2 cellular contexts compared by ENCODE assay signal in the genomic region with DNA sequence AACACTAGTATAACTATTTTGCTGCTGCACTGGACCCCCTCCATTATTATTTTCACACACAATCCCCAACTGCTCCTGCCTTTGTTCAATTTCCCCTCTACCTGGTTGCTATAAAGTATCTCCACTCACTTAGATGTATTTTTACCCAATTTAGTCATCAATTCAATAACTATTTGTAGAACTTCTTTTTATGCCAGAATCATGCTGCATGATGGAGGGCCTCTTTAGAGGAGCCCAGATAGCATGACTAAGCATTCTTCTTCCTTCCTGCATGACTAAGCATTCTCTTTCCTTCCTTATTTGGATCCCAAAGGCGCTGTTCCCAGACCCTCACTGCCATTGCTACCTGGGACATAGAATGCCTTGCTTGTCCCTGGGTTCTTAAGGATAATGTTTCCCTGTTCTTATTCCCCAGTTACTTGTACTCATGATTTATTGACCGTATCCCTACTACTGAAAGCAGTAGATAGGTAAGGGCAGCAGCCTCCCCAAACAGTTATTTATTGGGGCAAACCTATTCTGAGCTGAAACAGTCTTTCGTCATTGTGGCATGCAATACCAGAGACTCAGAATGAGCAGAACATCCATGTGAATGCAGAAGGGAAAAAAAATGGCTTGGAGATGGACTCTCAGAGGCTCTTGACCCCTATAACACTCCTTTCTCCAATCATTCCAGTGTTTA.
TF ChIP-seq lines count a peak whose summit lies in the region.

No MANE protein-coding gene starts in this region.

TF ChIP-seq in A549, 52 proteins besides CTCF, POLR2A, EP300 and RAD21 (continued from another document):
- TF ChIP-seq, protein P1, sequence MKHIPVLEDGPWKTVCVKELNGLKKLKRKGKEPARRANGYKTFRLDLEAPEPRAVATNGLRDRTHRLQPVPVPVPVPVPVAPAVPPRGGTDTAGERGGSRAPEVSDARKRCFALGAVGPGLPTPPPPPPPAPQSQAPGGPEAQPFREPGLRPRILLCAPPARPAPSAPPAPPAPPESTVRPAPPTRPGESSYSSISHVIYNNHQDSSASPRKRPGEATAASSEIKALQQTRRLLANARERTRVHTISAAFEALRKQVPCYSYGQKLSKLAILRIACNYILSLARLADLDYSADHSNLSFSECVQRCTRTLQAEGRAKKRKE (CRISPR knock-in tag; IDR thresholded peaks at IDR 0.05; ENCODE audit: low read depth), result peak; percentile 69; the same call in 1 of the 2 replicates
- peak; percentile 96 for TF ChIP-seq NFE2L2 (conservative IDR thresholded peaks at IDR 0.05; ENCODE audit: low read length)
TF ChIP-seq in A549: peak in this region for 7.

TF ChIP-seq in K562, 482 proteins besides CTCF, POLR2A, EP300 and RAD21 (continued from another document and continues in another):
- TF ChIP-seq, protein P2, sequence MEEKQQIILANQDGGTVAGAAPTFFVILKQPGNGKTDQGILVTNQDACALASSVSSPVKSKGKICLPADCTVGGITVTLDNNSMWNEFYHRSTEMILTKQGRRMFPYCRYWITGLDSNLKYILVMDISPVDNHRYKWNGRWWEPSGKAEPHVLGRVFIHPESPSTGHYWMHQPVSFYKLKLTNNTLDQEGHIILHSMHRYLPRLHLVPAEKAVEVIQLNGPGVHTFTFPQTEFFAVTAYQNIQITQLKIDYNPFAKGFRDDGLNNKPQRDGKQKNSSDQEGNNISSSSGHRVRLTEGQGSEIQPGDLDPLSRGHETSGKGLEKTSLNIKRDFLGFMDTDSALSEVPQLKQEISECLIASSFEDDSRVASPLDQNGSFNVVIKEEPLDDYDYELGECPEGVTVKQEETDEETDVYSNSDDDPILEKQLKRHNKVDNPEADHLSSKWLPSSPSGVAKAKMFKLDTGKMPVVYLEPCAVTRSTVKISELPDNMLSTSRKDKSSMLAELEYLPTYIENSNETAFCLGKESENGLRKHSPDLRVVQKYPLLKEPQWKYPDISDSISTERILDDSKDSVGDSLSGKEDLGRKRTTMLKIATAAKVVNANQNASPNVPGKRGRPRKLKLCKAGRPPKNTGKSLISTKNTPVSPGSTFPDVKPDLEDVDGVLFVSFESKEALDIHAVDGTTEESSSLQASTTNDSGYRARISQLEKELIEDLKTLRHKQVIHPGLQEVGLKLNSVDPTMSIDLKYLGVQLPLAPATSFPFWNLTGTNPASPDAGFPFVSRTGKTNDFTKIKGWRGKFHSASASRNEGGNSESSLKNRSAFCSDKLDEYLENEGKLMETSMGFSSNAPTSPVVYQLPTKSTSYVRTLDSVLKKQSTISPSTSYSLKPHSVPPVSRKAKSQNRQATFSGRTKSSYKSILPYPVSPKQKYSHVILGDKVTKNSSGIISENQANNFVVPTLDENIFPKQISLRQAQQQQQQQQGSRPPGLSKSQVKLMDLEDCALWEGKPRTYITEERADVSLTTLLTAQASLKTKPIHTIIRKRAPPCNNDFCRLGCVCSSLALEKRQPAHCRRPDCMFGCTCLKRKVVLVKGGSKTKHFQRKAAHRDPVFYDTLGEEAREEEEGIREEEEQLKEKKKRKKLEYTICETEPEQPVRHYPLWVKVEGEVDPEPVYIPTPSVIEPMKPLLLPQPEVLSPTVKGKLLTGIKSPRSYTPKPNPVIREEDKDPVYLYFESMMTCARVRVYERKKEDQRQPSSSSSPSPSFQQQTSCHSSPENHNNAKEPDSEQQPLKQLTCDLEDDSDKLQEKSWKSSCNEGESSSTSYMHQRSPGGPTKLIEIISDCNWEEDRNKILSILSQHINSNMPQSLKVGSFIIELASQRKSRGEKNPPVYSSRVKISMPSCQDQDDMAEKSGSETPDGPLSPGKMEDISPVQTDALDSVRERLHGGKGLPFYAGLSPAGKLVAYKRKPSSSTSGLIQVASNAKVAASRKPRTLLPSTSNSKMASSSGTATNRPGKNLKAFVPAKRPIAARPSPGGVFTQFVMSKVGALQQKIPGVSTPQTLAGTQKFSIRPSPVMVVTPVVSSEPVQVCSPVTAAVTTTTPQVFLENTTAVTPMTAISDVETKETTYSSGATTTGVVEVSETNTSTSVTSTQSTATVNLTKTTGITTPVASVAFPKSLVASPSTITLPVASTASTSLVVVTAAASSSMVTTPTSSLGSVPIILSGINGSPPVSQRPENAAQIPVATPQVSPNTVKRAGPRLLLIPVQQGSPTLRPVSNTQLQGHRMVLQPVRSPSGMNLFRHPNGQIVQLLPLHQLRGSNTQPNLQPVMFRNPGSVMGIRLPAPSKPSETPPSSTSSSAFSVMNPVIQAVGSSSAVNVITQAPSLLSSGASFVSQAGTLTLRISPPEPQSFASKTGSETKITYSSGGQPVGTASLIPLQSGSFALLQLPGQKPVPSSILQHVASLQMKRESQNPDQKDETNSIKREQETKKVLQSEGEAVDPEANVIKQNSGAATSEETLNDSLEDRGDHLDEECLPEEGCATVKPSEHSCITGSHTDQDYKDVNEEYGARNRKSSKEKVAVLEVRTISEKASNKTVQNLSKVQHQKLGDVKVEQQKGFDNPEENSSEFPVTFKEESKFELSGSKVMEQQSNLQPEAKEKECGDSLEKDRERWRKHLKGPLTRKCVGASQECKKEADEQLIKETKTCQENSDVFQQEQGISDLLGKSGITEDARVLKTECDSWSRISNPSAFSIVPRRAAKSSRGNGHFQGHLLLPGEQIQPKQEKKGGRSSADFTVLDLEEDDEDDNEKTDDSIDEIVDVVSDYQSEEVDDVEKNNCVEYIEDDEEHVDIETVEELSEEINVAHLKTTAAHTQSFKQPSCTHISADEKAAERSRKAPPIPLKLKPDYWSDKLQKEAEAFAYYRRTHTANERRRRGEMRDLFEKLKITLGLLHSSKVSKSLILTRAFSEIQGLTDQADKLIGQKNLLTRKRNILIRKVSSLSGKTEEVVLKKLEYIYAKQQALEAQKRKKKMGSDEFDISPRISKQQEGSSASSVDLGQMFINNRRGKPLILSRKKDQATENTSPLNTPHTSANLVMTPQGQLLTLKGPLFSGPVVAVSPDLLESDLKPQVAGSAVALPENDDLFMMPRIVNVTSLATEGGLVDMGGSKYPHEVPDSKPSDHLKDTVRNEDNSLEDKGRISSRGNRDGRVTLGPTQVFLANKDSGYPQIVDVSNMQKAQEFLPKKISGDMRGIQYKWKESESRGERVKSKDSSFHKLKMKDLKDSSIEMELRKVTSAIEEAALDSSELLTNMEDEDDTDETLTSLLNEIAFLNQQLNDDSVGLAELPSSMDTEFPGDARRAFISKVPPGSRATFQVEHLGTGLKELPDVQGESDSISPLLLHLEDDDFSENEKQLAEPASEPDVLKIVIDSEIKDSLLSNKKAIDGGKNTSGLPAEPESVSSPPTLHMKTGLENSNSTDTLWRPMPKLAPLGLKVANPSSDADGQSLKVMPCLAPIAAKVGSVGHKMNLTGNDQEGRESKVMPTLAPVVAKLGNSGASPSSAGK (IDR thresholded peaks at IDR 0.05), result peak; percentile 33; the same call in 1 of the 2 replicates
- TF ChIP-seq, protein P3, sequence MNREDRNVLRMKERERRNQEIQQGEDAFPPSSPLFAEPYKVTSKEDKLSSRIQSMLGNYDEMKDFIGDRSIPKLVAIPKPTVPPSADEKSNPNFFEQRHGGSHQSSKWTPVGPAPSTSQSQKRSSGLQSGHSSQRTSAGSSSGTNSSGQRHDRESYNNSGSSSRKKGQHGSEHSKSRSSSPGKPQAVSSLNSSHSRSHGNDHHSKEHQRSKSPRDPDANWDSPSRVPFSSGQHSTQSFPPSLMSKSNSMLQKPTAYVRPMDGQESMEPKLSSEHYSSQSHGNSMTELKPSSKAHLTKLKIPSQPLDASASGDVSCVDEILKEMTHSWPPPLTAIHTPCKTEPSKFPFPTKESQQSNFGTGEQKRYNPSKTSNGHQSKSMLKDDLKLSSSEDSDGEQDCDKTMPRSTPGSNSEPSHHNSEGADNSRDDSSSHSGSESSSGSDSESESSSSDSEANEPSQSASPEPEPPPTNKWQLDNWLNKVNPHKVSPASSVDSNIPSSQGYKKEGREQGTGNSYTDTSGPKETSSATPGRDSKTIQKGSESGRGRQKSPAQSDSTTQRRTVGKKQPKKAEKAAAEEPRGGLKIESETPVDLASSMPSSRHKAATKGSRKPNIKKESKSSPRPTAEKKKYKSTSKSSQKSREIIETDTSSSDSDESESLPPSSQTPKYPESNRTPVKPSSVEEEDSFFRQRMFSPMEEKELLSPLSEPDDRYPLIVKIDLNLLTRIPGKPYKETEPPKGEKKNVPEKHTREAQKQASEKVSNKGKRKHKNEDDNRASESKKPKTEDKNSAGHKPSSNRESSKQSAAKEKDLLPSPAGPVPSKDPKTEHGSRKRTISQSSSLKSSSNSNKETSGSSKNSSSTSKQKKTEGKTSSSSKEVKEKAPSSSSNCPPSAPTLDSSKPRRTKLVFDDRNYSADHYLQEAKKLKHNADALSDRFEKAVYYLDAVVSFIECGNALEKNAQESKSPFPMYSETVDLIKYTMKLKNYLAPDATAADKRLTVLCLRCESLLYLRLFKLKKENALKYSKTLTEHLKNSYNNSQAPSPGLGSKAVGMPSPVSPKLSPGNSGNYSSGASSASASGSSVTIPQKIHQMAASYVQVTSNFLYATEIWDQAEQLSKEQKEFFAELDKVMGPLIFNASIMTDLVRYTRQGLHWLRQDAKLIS (CRISPR knock-in tag; IDR thresholded peaks at IDR 0.05), result no peak
- TF ChIP-seq, protein P4, sequence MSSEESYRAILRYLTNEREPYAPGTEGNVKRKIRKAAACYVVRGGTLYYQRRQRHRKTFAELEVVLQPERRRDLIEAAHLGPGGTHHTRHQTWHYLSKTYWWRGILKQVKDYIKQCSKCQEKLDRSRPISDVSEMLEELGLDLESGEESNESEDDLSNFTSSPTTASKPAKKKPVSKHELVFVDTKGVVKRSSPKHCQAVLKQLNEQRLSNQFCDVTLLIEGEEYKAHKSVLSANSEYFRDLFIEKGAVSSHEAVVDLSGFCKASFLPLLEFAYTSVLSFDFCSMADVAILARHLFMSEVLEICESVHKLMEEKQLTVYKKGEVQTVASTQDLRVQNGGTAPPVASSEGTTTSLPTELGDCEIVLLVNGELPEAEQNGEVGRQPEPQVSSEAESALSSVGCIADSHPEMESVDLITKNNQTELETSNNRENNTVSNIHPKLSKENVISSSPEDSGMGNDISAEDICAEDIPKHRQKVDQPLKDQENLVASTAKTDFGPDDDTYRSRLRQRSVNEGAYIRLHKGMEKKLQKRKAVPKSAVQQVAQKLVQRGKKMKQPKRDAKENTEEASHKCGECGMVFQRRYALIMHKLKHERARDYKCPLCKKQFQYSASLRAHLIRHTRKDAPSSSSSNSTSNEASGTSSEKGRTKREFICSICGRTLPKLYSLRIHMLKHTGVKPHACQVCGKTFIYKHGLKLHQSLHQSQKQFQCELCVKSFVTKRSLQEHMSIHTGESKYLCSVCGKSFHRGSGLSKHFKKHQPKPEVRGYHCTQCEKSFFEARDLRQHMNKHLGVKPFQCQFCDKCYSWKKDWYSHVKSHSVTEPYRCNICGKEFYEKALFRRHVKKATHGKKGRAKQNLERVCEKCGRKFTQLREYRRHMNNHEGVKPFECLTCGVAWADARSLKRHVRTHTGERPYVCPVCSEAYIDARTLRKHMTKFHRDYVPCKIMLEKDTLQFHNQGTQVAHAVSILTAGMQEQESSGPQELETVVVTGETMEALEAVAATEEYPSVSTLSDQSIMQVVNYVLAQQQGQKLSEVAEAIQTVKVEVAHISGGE (CRISPR knock-in tag; IDR thresholded peaks at IDR 0.05), result peak in 1 of 3 experiments; percentile 38; a peak in 1 of 6 replicates
- TF ChIP-seq ARID1B (IDR thresholded peaks at IDR 0.05) (peak; percentile 54), ZNF766 (CRISPR knock-in tag; conservative IDR thresholded peaks at IDR 0.05) (peak; percentile 67), ATF1 (CRISPR knock-in tag; IDR thresholded peaks at IDR 0.05) (no peak), ATF1 (tag; IDR thresholded peaks at IDR 0.05) (peak; percentile 24; the same call in 1 of the 2 replicates), IRF2 (CRISPR knock-in tag; IDR thresholded peaks at IDR 0.05) (no peak), NFRKB (IDR thresholded peaks at IDR 0.05; ENCODE audit: low read depth) (no peak), NCOA6 (IDR thresholded peaks at IDR 0.05) (no peak), ZFP1 (CRISPR knock-in tag; IDR thresholded peaks at IDR 0.05) (no peak), ZNF263 (CRISPR knock-in tag; IDR thresholded peaks at IDR 0.05; ENCODE audit: borderline replicate concordance) (no peak), ZNF239 (CRISPR knock-in tag; IDR thresholded peaks at IDR 0.05) (no peak), ZNF133 (CRISPR knock-in tag; IDR thresholded peaks at IDR 0.05) (no peak), MECOM (CRISPR knock-in tag; IDR thresholded peaks at IDR 0.05) (no peak), NCOA1 (IDR thresholded peaks at IDR 0.05; ENCODE audit: low read depth) (no peak), HLTF (IDR thresholded peaks at IDR 0.05) (no peak), TCFL5 (CRISPR knock-in tag; conservative IDR thresholded peaks at IDR 0.05) (no peak), SPI1 (IDR thresholded peaks at IDR 0.05; ENCODE audit: borderline replicate concordance, low read depth, low read length) (no peak), KDM4B (IDR thresholded peaks at IDR 0.05; ENCODE audit: borderline replicate concordance in 2 of 2, low read depth in 1 of 2) (no peak)
- TF ChIP-seq, protein P5, sequence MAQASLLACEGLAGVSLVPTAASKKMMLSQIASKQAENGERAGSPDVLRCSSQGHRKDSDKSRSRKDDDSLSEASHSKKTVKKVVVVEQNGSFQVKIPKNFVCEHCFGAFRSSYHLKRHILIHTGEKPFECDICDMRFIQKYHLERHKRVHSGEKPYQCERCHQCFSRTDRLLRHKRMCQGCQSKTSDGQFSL (CRISPR knock-in tag; IDR thresholded peaks at IDR 0.05), result no peak
- TF ChIP-seq, protein P5 (tag; IDR thresholded peaks at IDR 0.05), result peak in 1 of 2 experiments; percentile 43; a peak in 1 of 4 replicates
- TF ChIP-seq, protein P6, sequence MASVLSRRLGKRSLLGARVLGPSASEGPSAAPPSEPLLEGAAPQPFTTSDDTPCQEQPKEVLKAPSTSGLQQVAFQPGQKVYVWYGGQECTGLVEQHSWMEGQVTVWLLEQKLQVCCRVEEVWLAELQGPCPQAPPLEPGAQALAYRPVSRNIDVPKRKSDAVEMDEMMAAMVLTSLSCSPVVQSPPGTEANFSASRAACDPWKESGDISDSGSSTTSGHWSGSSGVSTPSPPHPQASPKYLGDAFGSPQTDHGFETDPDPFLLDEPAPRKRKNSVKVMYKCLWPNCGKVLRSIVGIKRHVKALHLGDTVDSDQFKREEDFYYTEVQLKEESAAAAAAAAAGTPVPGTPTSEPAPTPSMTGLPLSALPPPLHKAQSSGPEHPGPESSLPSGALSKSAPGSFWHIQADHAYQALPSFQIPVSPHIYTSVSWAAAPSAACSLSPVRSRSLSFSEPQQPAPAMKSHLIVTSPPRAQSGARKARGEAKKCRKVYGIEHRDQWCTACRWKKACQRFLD (CRISPR knock-in tag; IDR thresholded peaks at IDR 0.05), result 0 out of 2 replicates have a peak, but pooled peaks have one; percentile 12
- TF ChIP-seq, protein P7, sequence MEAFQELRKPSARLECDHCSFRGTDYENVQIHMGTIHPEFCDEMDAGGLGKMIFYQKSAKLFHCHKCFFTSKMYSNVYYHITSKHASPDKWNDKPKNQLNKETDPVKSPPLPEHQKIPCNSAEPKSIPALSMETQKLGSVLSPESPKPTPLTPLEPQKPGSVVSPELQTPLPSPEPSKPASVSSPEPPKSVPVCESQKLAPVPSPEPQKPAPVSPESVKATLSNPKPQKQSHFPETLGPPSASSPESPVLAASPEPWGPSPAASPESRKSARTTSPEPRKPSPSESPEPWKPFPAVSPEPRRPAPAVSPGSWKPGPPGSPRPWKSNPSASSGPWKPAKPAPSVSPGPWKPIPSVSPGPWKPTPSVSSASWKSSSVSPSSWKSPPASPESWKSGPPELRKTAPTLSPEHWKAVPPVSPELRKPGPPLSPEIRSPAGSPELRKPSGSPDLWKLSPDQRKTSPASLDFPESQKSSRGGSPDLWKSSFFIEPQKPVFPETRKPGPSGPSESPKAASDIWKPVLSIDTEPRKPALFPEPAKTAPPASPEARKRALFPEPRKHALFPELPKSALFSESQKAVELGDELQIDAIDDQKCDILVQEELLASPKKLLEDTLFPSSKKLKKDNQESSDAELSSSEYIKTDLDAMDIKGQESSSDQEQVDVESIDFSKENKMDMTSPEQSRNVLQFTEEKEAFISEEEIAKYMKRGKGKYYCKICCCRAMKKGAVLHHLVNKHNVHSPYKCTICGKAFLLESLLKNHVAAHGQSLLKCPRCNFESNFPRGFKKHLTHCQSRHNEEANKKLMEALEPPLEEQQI (IDR thresholded peaks at IDR 0.05), result no peak
